In genomic region chr21:37006521-37007291, GRCh38 we compare ENCODE assay signal across 8 cellular contexts. TPM values are rescaled to one million over a fixed set of nuclear protein-coding genes. Genes with fewer than 3 reads are reported as not detected.
DNase-seq lines count a peak whose midpoint lies in the region; ATAC-seq and TF ChIP-seq lines count a peak whose summit lies in the region.

A gene with protein sequence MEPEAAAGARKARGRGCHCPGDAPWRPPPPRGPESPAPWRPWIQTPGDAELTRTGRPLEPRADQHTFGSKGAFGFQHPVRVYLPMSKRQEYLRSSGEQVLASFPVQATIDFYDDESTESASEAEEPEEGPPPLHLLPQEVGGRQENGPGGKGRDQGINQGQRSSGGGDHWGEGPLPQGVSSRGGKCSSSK (plus strand): TSS chr21:37006702. CDS start chr21:37006773, 71 bp downstream.

- peak within 1 kb of the TSS; percentile 71 for H2AFZ ChIP-seq in osteoblast (ENCODE audit: low read length)

- no peaks in the 10 kb centered on the region for H3K79me2 ChIP-seq in osteoblast (ENCODE audit: insufficient read depth, low read length)

- no peak for ATAC-seq in GM19397 (IDR thresholded peaks at IDR 0.05; ENCODE audit: unreplicated experiment)
- no peak for ATAC-seq in HG03175 (IDR thresholded peaks at IDR 0.05; ENCODE audit: unreplicated experiment)

- TF ChIP-seq CTCF in WERI-Rb-1 (IDR thresholded peaks at IDR 0.05; ENCODE audit: low read depth, low read length): no peak
- TF ChIP-seq CTCF in esophagus squamous epithelium (IDR thresholded peaks at IDR 0.05): no peak
- TF ChIP-seq CTCF in osteoblast (IDR thresholded peaks at IDR 0.05; ENCODE audit: extremely low read depth, low read depth, low read length): no peak

- H4K20me1 ChIP-seq in osteoblast (ENCODE audit: insufficient read depth, low read length): no peaks in the 10 kb centered on the region

- peak; percentile 38 for DNase-seq in stimulated activated CD4-positive, alpha-beta T cell treated with anti-CD3 and anti-CD28 coated beads, Interleukin-15, amount 100 ng/mL, for 24 hours
- no peak for DNase-seq in stimulated activated CD4-positive, alpha-beta T cell treated with anti-CD3 and anti-CD28 coated beads, Interleukin-1b, Interleukin-23, amount 100 ng/mL, for 48 hours
- DNase-seq in WERI-Rb-1 (peak; percentile 33), esophagus squamous epithelium (lab: John Stamatoyannopoulos, UW) (no peak), osteoblast (ENCODE audit: insufficient read length, low spot score, missing footprints) (peak; percentile 81), SKM-1 treated with dmso at 0.1 percent for 144 hours (lab: John Stamatoyannopoulos, UW; ENCODE audit: unreplicated experiment) (no peak)

- WGBS in esophagus squamous epithelium, 2 donors: 2 to 15% methylated on average over 13 to 22 of the region's 85 CpGs

- H3K27ac ChIP-seq in WERI-Rb-1 (peak within 1 kb of the TSS; percentile 20; the same call in 1 of the 2 replicates), esophagus squamous epithelium (no peak within 1 kb of the TSS), osteoblast (ENCODE audit: low read depth, low read length) (no peak within 1 kb of the TSS)

- no peak for TF ChIP-seq POLR2A in esophagus squamous epithelium (IDR thresholded peaks at IDR 0.05)

- H3K4me2 ChIP-seq in osteoblast (ENCODE audit: insufficient read depth, low read length): peak within 1 kb of the TSS; percentile 72

- H3K9me3 ChIP-seq in WERI-Rb-1 (ENCODE audit: severe bottlenecking) (peaks cover 13% of the 10 kb centered on the region), esophagus squamous epithelium (no peaks in the 10 kb centered on the region), osteoblast (ENCODE audit: low read depth, low read length) (no peaks in the 10 kb centered on the region)

- peak within 1 kb of the TSS; percentile 41 for H3K4me3 ChIP-seq in WERI-Rb-1 (ENCODE audit: low read depth, low read length)
- peak within 1 kb of the TSS; percentile 41 to 75 (median 51) for H3K4me3 ChIP-seq in esophagus squamous epithelium
- peak within 1 kb of the TSS; percentile 62 for H3K4me3 ChIP-seq in osteoblast (ENCODE audit: insufficient read depth, low read length)

- H3K27me3 ChIP-seq in WERI-Rb-1 (ENCODE audit: insufficient read depth, low read depth, severe bottlenecking): no peaks in the 10 kb centered on the region
- peaks cover 0 to 58% (median 2%) of the 10 kb centered on the region in 4 donors for H3K27me3 ChIP-seq in esophagus squamous epithelium
- peaks cover 12% of the 10 kb centered on the region for H3K27me3 ChIP-seq in osteoblast (ENCODE audit: insufficient read depth, low read length)

- H3K4me1 ChIP-seq in esophagus squamous epithelium (peaks cover 12 to 29% (median 13%) of the 10 kb centered on the region in 3 donors), osteoblast (ENCODE audit: insufficient read depth, low read length) (peaks cover 9% of the 10 kb centered on the region)

- H3K36me3 ChIP-seq in WERI-Rb-1 (no peaks in the 10 kb centered on the region), esophagus squamous epithelium (no peaks in the 10 kb centered on the region), osteoblast (ENCODE audit: insufficient read depth, low read length) (no peaks in the 10 kb centered on the region)

- intact Hi-C loops in esophagus squamous epithelium (cut with DNase I): no loop called here

RNA-seq across cellular contexts. Expression of the gene that starts here (rescaled TPM):
- total RNA-seq in esophagus squamous epithelium (under 1 TPM in 3 of 4 donors, not detected in 1; 0.40 to 0.57 (median 0.47) TPM), osteoblast (not detected in 2 replicates)

Comparison
In these comparisons a context has a peak if more than half of its experiments do, and no peak if none do; other contexts are left out.
1. DNase-seq: peak in stimulated activated CD4-positive, alpha-beta T cell treated with anti-CD3 and anti-CD28 coated beads, Interleukin-15, amount 100 ng/mL, for 24 hours (single experiment) and WERI-Rb-1 (single experiment); none in stimulated activated CD4-positive, alpha-beta T cell treated with anti-CD3 and anti-CD28 coated beads, Interleukin-1b, Interleukin-23, amount 100 ng/mL, for 48 hours (single experiment), esophagus squamous epithelium (single experiment) and SKM-1 treated with dmso at 0.1 percent for 144 hours (single experiment).
2. Peak in DNase-seq, H3K4me3 ChIP-seq and H3K4me2 ChIP-seq in osteoblast; RNA of the gene not detected or under 1 TPM.
3. Peak in every context shown above with its lines, with median percentiles within 50 percentile points of each other: H3K4me3 ChIP-seq.